Comparison of ENCODE assay signal across 18 cellular contexts in genomic region chr7:13603661-13604060, GRCh38.
"Had no signal": no experiment of that assay in that cellular context is flagged by ENCODE, and none has a peak within 500 bp of the region (broad histone marks: within the 10 kb centered on the region; RNA-seq: fewer than 3 reads in every experiment).

No MANE protein-coding gene starts in this region.

- ATAC-seq: activated CD8-positive, alpha-beta T cell treated with anti-CD3 and anti-CD28 coated beads for 36 hours; activated T-helper 17 cell treated with anti-CD3 and anti-CD28 coated beads, Interleukin-2, amount 50 U/mL, for 72 hours; lower lobe of right lung; stimulated activated effector memory CD8-positive, alpha-beta T cell treated with anti-CD3 and anti-CD28 coated beads, Interleukin-12 subunit alpha, Interleukin-12 subunit beta, amount 100 ng/mL, for 72 hours had no signal

- H3K4me3 Mint-ChIP-seq: activated B cell treated with CpG ODN at 0.5 μM for 24 hours; activated CD8-positive, alpha-beta T cell treated with anti-CD3 and anti-CD28 coated beads for 36 hours; activated T-helper 17 cell treated with anti-CD3 and anti-CD28 coated beads, Interleukin-2, amount 50 U/mL, for 72 hours; nephron; stimulated activated effector memory CD8-positive, alpha-beta T cell treated with anti-CD3 and anti-CD28 coated beads, Interleukin-12 subunit alpha, Interleukin-12 subunit beta, amount 100 ng/mL, for 72 hours; T-helper 2 cell treated with Interferon-gamma antibody and Interleukin-4, amounts not matched to agents 5 μg/mL and 100 μg/mL, for 36 hours had no signal

- H3K36me3 ChIP-seq: esophagus muscularis mucosa, lower lobe of right lung, sigmoid colon, stomach, vagina had no signal

- H3K9me3 ChIP-seq: esophagus muscularis mucosa, lower lobe of right lung, vagina had no signal

- H3K27ac ChIP-seq: coronary artery, esophagus muscularis mucosa, lower lobe of right lung, sigmoid colon, stomach, vagina had no signal

- H3K9me3 Mint-ChIP-seq: activated T-helper 17 cell treated with anti-CD3 and anti-CD28 coated beads, Interleukin-2, amount 50 U/mL, for 72 hours; stimulated activated effector memory CD8-positive, alpha-beta T cell treated with anti-CD3 and anti-CD28 coated beads, Interleukin-12 subunit alpha, Interleukin-12 subunit beta, amount 100 ng/mL, for 72 hours had no signal

- H3K4me1 ChIP-seq: esophagus muscularis mucosa, lower lobe of right lung, sigmoid colon, stomach, vagina had no signal

- H3K27ac Mint-ChIP-seq: activated B cell treated with CpG ODN at 0.5 μM for 24 hours; activated CD8-positive, alpha-beta T cell treated with anti-CD3 and anti-CD28 coated beads for 36 hours; activated T-helper 17 cell treated with anti-CD3 and anti-CD28 coated beads, Interleukin-2, amount 50 U/mL, for 72 hours; nephron; stimulated activated effector memory CD8-positive, alpha-beta T cell treated with anti-CD3 and anti-CD28 coated beads, Interleukin-12 subunit alpha, Interleukin-12 subunit beta, amount 100 ng/mL, for 72 hours; T-helper 2 cell treated with Interferon-gamma antibody and Interleukin-4, amounts not matched to agents 5 μg/mL and 100 μg/mL, for 36 hours had no signal

- H3K27me3 Mint-ChIP-seq: activated B cell treated with CpG ODN at 0.5 μM for 24 hours; activated CD8-positive, alpha-beta T cell treated with anti-CD3 and anti-CD28 coated beads for 36 hours; activated T-helper 17 cell treated with anti-CD3 and anti-CD28 coated beads, Interleukin-2, amount 50 U/mL, for 72 hours had no signal

- H3K4me1 Mint-ChIP-seq: activated B cell treated with CpG ODN at 0.5 μM for 24 hours; activated T-helper 17 cell treated with anti-CD3 and anti-CD28 coated beads, Interleukin-2, amount 50 U/mL, for 72 hours; nephron; stimulated activated effector memory CD8-positive, alpha-beta T cell treated with anti-CD3 and anti-CD28 coated beads, Interleukin-12 subunit alpha, Interleukin-12 subunit beta, amount 100 ng/mL, for 72 hours had no signal

- H3K4me3 ChIP-seq: coronary artery, esophagus muscularis mucosa, lower lobe of right lung, sigmoid colon, stomach, vagina had no signal

- H3K36me3 Mint-ChIP-seq: stimulated activated effector memory CD8-positive, alpha-beta T cell treated with anti-CD3 and anti-CD28 coated beads, Interleukin-12 subunit alpha, Interleukin-12 subunit beta, amount 100 ng/mL, for 72 hours had no signal

- DNase-seq: activated B cell treated with CpG ODN at 0.5 μM for 24 hours; activated CD4-positive, alpha-beta T cell treated with anti-CD3 and anti-CD28 coated beads for 48 hours; activated CD8-positive, alpha-beta T cell treated with anti-CD3 and anti-CD28 coated beads for 36 hours; activated naive CD4-positive, alpha-beta T cell; activated T-cell treated with anti-CD3 and anti-CD28 coated beads, Interleukin-2, amount 50 U/mL, for 1 hour; lower lobe of right lung; nucleus accumbens; sigmoid colon; stimulated activated CD4-positive, alpha-beta T cell treated with anti-CD3 and anti-CD28 coated beads, Interleukin-4, amount 100 ng/mL, for 24 hours; stomach; trophoblast cell had no signal

- H3K27me3 ChIP-seq: esophagus muscularis mucosa, sigmoid colon, stomach, vagina had no signal
